Comparison of ENCODE assay signal across 16 cellular contexts in the genomic region with DNA sequence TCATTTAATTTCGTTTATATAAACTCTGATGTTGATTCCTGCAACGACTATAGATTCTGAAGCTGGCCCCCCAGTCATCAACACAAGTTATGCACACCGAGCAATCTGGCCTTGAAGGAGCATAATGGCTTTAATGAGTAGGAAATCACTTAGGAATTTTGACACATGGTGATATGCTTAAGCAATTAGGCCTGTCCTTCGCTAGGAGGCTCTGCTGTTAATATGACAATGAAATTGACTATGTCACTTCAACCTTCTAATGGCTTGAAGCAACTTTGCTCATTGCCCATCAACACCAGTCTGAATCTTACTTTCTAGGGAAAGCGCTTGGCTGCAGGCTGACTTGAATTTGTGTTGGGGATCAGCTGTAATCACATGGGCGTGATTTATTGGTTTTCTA.
DNase-seq lines count a peak whose midpoint lies in the region; ATAC-seq and TF ChIP-seq lines count a peak whose summit lies in the region.
"Had no signal": no experiment of that assay in that cellular context is flagged by ENCODE, and none has a peak within 500 bp of the region (broad histone marks: within the 10 kb centered on the region; RNA-seq: fewer than 3 reads in every experiment).

No MANE protein-coding gene starts in this region.

- no peak overlapping the region for H3K9ac ChIP-seq in PC-3 (ENCODE audit: low read length)
- H3K9ac ChIP-seq in mesendoderm (ENCODE audit: low read length), result no peak overlapping the region
- H3K9ac ChIP-seq: BLaER1, GM23248 had no signal

- no peak overlapping the region for H2BK5ac ChIP-seq in mesendoderm (ENCODE audit: low read length)

- H3K56ac ChIP-seq in mesendoderm (ENCODE audit: low read length), result no peak overlapping the region

- H2AK5ac ChIP-seq in mesendoderm (ENCODE audit: low read length), result no peak overlapping the region

- no peak overlapping the region for H2AFZ ChIP-seq in PC-3 (ENCODE audit: low read length)
- H2AFZ ChIP-seq: GM23248 had no signal

- no peak overlapping the region for H4K5ac ChIP-seq in mesendoderm (ENCODE audit: low read length)

- TF ChIP-seq CTCF in PC-3 (conservative IDR thresholded peaks at IDR 0.05; ENCODE audit: low read depth, low read length) (no peak), Peyer's patch (IDR thresholded peaks at IDR 0.05) (no peak)

- no peaks in the 10 kb centered on the region for H3K9me2 ChIP-seq in PC-3 (replicated peaks; ENCODE audit: low read length)

- intact Hi-C loops in PC-3 (cut with micrococcal nuclease), result no loop called here

- no peak for TF ChIP-seq POLR2A in Peyer's patch (IDR thresholded peaks at IDR 0.05)

- peaks cover 12% of the 10 kb centered on the region for H3K4me1 ChIP-seq in PC-3 (ENCODE audit: insufficient read depth, low read length)
- no peaks in the 10 kb centered on the region for H3K4me1 ChIP-seq in mesendoderm (ENCODE audit: control insufficient read depth, low read depth, low read length)
- H3K4me1 ChIP-seq in Peyer's patch, result no peaks in the 10 kb centered on the region
- H3K4me1 ChIP-seq: BLaER1, Caco-2 had no signal

- no peaks in the 10 kb centered on the region for H4K20me1 ChIP-seq in PC-3 (ENCODE audit: low read length)
- H4K20me1 ChIP-seq: BLaER1 had no signal

- H3K4me3 ChIP-seq in PC-3 (ENCODE audit: low read length) (peak overlapping the region; percentile 28; the same call in 1 of the 2 replicates), mesendoderm (ENCODE audit: low read length) (no peak overlapping the region), Peyer's patch (no peak overlapping the region)
- H3K4me3 ChIP-seq: BLaER1, GM12878, GM23248 had no signal

- DNase-seq in NCI-H1436 treated with DMSO at 0.1 percent for 48 hours (lab: John Stamatoyannopoulos, UW) (peak; percentile 7), NCI-H1436 (lab: John Stamatoyannopoulos, UW) (no peak), M059J (ENCODE audit: low read depth) (peak; percentile 9), PC-3 (no peak), mesendoderm (peak; percentile 10), Peyer's patch (no peak)
- DNase-seq: 8988T; AML-193; Caco-2; CD8-positive, alpha-beta memory T cell; H7 had no signal

- H3K4ac ChIP-seq in mesendoderm (ENCODE audit: low read depth, low read length), result no peak overlapping the region

- H2BK120ac ChIP-seq in mesendoderm (ENCODE audit: low read depth, low read length), result no peak overlapping the region

- no peak overlapping the region for H3K23ac ChIP-seq in mesendoderm (ENCODE audit: low read length)

- no peaks in the 10 kb centered on the region for H3K79me1 ChIP-seq in mesendoderm (ENCODE audit: low read length)

- no peak overlapping the region for H2BK15ac ChIP-seq in mesendoderm (replicated peaks; ENCODE audit: low read depth)

- no peak for ATAC-seq in PC-3
- no peak for ATAC-seq in HG02763 (IDR thresholded peaks at IDR 0.05; ENCODE audit: unreplicated experiment)
- ATAC-seq in GM21447 (IDR thresholded peaks at IDR 0.05; ENCODE audit: unreplicated experiment), result no peak

- peak overlapping the region; percentile 54 for H3K4me2 ChIP-seq in PC-3 (ENCODE audit: low read length)
- H3K4me2 ChIP-seq in mesendoderm (ENCODE audit: low read length), result no peak overlapping the region
- H3K4me2 ChIP-seq: BLaER1 had no signal

- H3K27me3 ChIP-seq in PC-3 (ENCODE audit: low read length), result no peaks in the 10 kb centered on the region
- H3K27me3 ChIP-seq in mesendoderm (ENCODE audit: insufficient read depth, low read length, poor library complexity), result no peaks in the 10 kb centered on the region
- H3K27me3 ChIP-seq in Peyer's patch, result no peaks in the 10 kb centered on the region
- H3K27me3 ChIP-seq: BLaER1 had no signal

- H3K9me3 ChIP-seq in PC-3 (ENCODE audit: low read length), result no peaks in the 10 kb centered on the region
- no peaks in the 10 kb centered on the region for H3K9me3 ChIP-seq in Peyer's patch
- H3K9me3 ChIP-seq: BLaER1, Caco-2 had no signal

- H3K18ac ChIP-seq in mesendoderm (ENCODE audit: low read length), result no peak overlapping the region

- H3F3A ChIP-seq in PC-3 (ENCODE audit: low read length, unreplicated experiment), result no peaks in the 10 kb centered on the region

- H4K8ac ChIP-seq in mesendoderm (ENCODE audit: low read depth, low read length), result no peak overlapping the region

- BruUV-seq in PC-3 (replicated peaks; lab: Mats Ljungman, UMichigan), result no TSS peak

- CTCF ChIA-PET in PC-3 (lab: Charles Lee), result no interaction called here

- POLR2A ChIA-PET in PC-3 (lab: Charles Lee; ENCODE audit: unreplicated experiment), result no interaction called here

- no peaks in the 10 kb centered on the region for H3K36me3 ChIP-seq in PC-3 (ENCODE audit: low read depth, low read length)
- H3K36me3 ChIP-seq in mesendoderm (ENCODE audit: control insufficient read depth, insufficient read depth, low read length), result no peaks in the 10 kb centered on the region
- no peaks in the 10 kb centered on the region for H3K36me3 ChIP-seq in Peyer's patch
- H3K36me3 ChIP-seq: BLaER1 had no signal

- H3K27ac ChIP-seq in PC-3 (ENCODE audit: low read length), result peak overlapping the region; percentile 44
- no peak overlapping the region for H3K27ac ChIP-seq in mesendoderm (ENCODE audit: low read depth, low read length)
- no peak overlapping the region for H3K27ac ChIP-seq in Peyer's patch
- H3K27ac ChIP-seq: BLaER1, GM23248 had no signal

- no CpG with 5 or more reads among the region's 6 CpGs for WGBS in mesendoderm (ENCODE audit: extremely low coverage, insufficient coverage, low lambda C conversion rate)

- H3K79me2 ChIP-seq in PC-3 (ENCODE audit: low read length) (no peaks in the 10 kb centered on the region), mesendoderm (ENCODE audit: control insufficient read depth, insufficient read depth, low read length) (no peaks in the 10 kb centered on the region)

Comparison
In these comparisons a context has a peak if more than half of its experiments do, and no peak if none do; other contexts are left out.
1. DNase-seq: peak in NCI-H1436 treated with DMSO at 0.1 percent for 48 hours (single experiment), M059J (single experiment) and mesendoderm (single experiment); none in NCI-H1436 (single experiment), PC-3 (single experiment) and Peyer's patch (0 of 3).